2 cellular contexts compared by ENCODE assay signal in the genomic region with DNA sequence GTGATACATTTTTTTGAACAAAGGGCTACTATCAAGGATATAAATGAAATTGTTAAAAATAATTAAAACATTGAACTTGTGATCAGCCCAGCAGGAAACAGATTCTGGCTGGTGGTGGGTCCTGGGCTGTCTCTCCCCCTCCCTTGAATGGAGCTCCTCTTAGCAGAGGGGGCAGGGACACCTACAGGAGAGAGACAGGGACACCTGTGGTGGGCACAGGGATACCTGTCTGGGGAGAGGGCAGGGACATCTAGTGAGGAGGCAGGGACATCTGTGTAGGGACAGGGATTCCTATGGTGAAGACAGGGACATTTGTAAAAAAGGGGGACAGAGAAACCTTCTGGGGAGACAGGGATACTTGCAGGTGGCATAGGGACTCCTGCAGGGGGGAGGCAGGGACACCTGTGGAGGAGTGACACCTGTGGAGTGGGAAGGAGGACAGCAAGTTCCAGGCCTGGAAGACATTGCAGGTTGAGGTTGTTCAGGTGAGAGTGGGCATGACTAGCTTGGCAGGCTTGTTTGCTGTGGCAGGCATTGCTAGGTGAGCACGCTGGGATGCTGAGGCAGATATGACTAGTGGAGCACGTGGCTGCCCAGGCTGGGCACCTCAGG.
TF ChIP-seq lines count a peak whose summit lies in the region.

No MANE protein-coding gene starts in this region.

TF ChIP-seq in IMR-90, 13 proteins besides CTCF, POLR2A, EP300 and RAD21:
- TF ChIP-seq BHLHE40 (IDR thresholded peaks at IDR 0.05; ENCODE audit: low read depth, low read length) (no peak), CEBPB (IDR thresholded peaks at IDR 0.05; ENCODE audit: low read depth, low read length) (no peak), SMC3 (IDR thresholded peaks at IDR 0.05; ENCODE audit: low read depth, low read length) (no peak), ELK1 (IDR thresholded peaks at IDR 0.05; ENCODE audit: borderline replicate concordance, low read depth, low read length) (no peak), CHD1 (IDR thresholded peaks at IDR 0.05; ENCODE audit: low read depth, low read length) (no peak), RFX5 (IDR thresholded peaks at IDR 0.05; ENCODE audit: low read depth, low read length) (no peak), RCOR1 (IDR thresholded peaks at IDR 0.05; ENCODE audit: insufficient replicate concordance, low read length) (no peak), MAZ (IDR thresholded peaks at IDR 0.05; ENCODE audit: borderline replicate concordance, low read depth, low read length) (no peak), FOS (IDR thresholded peaks at IDR 0.05; ENCODE audit: low read depth, low read length) (no peak), MXI1 (IDR thresholded peaks at IDR 0.05; ENCODE audit: borderline replicate concordance, low read depth, low read length) (no peak), NFE2L2 (IDR thresholded peaks at IDR 0.05; ENCODE audit: low read depth, low read length) (no peak), MAFK (IDR thresholded peaks at IDR 0.05; ENCODE audit: low read depth, low read length) (no peak), USF2 (IDR thresholded peaks at IDR 0.05; ENCODE audit: low read depth, low read length) (no peak)

TF ChIP-seq in H1, 55 proteins besides CTCF, POLR2A, EP300 and RAD21:
- no peak for TF ChIP-seq TBP (IDR thresholded peaks at IDR 0.05; ENCODE audit: low read depth, low read length)
- no peak for TF ChIP-seq CBX5 (IDR thresholded peaks at IDR 0.05; ENCODE audit: low read depth, low read length)
- TF ChIP-seq CBX8 (IDR thresholded peaks at IDR 0.05; ENCODE audit: borderline replicate concordance, low read depth, low read length), result no peak
- TF ChIP-seq RBBP5 (IDR thresholded peaks at IDR 0.05; ENCODE audit: borderline replicate concordance, low read depth, low read length), result no peak
- no peak for TF ChIP-seq KDM4A (IDR thresholded peaks at IDR 0.05; ENCODE audit: low read depth, low read length, severe bottlenecking)
- no peak for TF ChIP-seq SP2 (IDR thresholded peaks at IDR 0.05; ENCODE audit: low read length)
- TF ChIP-seq TAF7 (optimal IDR thresholded peaks at IDR 0.05; ENCODE audit: borderline replicate concordance, low read depth, low read length), result no peak
- TF ChIP-seq, protein P1, sequence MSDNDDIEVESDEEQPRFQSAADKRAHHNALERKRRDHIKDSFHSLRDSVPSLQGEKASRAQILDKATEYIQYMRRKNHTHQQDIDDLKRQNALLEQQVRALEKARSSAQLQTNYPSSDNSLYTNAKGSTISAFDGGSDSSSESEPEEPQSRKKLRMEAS (IDR thresholded peaks at IDR 0.05), result no peak
- no peak for TF ChIP-seq TAF1 (IDR thresholded peaks at IDR 0.05; ENCODE audit: low read depth, low read length)
- TF ChIP-seq KDM5A (IDR thresholded peaks at IDR 0.05; ENCODE audit: low read length), result no peak
- TF ChIP-seq PHF8 (conservative IDR thresholded peaks at IDR 0.05; ENCODE audit: low read depth, low read length), result no peak
- TF ChIP-seq, protein P2, sequence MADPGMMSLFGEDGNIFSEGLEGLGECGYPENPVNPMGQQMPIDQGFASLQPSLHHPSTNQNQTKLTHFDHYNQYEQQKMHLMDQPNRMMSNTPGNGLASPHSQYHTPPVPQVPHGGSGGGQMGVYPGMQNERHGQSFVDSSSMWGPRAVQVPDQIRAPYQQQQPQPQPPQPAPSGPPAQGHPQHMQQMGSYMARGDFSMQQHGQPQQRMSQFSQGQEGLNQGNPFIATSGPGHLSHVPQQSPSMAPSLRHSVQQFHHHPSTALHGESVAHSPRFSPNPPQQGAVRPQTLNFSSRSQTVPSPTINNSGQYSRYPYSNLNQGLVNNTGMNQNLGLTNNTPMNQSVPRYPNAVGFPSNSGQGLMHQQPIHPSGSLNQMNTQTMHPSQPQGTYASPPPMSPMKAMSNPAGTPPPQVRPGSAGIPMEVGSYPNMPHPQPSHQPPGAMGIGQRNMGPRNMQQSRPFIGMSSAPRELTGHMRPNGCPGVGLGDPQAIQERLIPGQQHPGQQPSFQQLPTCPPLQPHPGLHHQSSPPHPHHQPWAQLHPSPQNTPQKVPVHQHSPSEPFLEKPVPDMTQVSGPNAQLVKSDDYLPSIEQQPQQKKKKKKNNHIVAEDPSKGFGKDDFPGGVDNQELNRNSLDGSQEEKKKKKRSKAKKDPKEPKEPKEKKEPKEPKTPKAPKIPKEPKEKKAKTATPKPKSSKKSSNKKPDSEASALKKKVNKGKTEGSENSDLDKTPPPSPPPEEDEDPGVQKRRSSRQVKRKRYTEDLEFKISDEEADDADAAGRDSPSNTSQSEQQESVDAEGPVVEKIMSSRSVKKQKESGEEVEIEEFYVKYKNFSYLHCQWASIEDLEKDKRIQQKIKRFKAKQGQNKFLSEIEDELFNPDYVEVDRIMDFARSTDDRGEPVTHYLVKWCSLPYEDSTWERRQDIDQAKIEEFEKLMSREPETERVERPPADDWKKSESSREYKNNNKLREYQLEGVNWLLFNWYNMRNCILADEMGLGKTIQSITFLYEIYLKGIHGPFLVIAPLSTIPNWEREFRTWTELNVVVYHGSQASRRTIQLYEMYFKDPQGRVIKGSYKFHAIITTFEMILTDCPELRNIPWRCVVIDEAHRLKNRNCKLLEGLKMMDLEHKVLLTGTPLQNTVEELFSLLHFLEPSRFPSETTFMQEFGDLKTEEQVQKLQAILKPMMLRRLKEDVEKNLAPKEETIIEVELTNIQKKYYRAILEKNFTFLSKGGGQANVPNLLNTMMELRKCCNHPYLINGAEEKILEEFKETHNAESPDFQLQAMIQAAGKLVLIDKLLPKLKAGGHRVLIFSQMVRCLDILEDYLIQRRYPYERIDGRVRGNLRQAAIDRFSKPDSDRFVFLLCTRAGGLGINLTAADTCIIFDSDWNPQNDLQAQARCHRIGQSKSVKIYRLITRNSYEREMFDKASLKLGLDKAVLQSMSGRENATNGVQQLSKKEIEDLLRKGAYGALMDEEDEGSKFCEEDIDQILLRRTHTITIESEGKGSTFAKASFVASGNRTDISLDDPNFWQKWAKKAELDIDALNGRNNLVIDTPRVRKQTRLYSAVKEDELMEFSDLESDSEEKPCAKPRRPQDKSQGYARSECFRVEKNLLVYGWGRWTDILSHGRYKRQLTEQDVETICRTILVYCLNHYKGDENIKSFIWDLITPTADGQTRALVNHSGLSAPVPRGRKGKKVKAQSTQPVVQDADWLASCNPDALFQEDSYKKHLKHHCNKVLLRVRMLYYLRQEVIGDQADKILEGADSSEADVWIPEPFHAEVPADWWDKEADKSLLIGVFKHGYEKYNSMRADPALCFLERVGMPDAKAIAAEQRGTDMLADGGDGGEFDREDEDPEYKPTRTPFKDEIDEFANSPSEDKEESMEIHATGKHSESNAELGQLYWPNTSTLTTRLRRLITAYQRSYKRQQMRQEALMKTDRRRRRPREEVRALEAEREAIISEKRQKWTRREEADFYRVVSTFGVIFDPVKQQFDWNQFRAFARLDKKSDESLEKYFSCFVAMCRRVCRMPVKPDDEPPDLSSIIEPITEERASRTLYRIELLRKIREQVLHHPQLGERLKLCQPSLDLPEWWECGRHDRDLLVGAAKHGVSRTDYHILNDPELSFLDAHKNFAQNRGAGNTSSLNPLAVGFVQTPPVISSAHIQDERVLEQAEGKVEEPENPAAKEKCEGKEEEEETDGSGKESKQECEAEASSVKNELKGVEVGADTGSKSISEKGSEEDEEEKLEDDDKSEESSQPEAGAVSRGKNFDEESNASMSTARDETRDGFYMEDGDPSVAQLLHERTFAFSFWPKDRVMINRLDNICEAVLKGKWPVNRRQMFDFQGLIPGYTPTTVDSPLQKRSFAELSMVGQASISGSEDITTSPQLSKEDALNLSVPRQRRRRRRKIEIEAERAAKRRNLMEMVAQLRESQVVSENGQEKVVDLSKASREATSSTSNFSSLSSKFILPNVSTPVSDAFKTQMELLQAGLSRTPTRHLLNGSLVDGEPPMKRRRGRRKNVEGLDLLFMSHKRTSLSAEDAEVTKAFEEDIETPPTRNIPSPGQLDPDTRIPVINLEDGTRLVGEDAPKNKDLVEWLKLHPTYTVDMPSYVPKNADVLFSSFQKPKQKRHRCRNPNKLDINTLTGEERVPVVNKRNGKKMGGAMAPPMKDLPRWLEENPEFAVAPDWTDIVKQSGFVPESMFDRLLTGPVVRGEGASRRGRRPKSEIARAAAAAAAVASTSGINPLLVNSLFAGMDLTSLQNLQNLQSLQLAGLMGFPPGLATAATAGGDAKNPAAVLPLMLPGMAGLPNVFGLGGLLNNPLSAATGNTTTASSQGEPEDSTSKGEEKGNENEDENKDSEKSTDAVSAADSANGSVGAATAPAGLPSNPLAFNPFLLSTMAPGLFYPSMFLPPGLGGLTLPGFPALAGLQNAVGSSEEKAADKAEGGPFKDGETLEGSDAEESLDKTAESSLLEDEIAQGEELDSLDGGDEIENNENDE (IDR thresholded peaks at IDR 0.05; ENCODE audit: insufficient replicate concordance, low read length), result no peak
- no peak for TF ChIP-seq POU5F1 (IDR thresholded peaks at IDR 0.05; ENCODE audit: low read depth, low read length)
- TF ChIP-seq ATF3 (IDR thresholded peaks at IDR 0.05; ENCODE audit: insufficient read depth, low read depth, low read length), result no peak
- TF ChIP-seq CTBP2 (IDR thresholded peaks at IDR 0.05; ENCODE audit: borderline replicate concordance, insufficient read depth, insufficient read length, low read length), result no peak
- no peak for TF ChIP-seq SUZ12 (IDR thresholded peaks at IDR 0.05; ENCODE audit: low read length)
